In the genomic region with DNA sequence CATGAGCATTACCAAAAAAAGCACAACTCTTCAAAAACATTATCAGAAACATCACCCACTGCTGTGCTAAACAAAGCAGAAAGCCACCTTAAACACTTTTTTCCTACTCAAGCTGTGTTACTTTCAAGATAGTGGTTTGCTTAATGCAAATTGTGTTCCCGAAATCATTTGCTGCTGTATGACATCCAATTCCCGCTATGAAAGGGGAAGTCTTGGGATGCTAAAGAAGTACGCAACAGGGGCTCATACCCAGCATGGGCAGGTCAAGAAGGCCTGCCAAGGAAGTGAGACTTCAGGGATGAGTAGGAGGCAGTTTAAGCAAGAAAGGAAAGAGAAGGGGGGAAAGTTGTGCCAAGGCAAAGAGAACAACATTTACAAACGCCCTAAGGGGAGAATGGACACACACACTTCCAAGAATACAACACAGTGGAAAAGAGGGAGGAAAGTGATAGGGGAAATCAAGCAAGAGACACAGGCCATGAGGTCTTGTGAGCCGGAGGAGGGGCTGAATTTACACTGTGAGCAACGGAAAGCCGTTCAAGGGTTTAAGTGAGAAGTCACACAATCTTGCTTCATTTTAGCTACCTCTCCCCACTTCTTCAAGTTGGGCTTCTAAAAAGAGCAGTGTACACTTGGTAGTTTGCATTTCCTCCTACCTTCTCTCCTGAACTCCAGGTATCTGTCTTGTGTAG, we compare ENCODE assay signal across 11 cellular contexts. TPM values are rescaled to one million over a fixed set of nuclear protein-coding genes. Genes with fewer than 3 reads are reported as not detected.
DNase-seq lines count a peak whose midpoint lies in the region; ATAC-seq and TF ChIP-seq lines count a peak whose summit lies in the region.
"Had no signal": no experiment of that assay in that cellular context is flagged by ENCODE, and none has a peak within 500 bp of the region (broad histone marks: within the 10 kb centered on the region; RNA-seq: fewer than 3 reads in every experiment).

No MANE protein-coding gene starts in this region.

- CTCF ChIA-PET in mammary epithelial cell (lab: Charles Lee; ENCODE audit: low non-redundant PET): no interaction called here

- peaks cover 13% of the 10 kb centered on the region for H3K4me1 ChIP-seq in mammary epithelial cell (ENCODE audit: insufficient read depth, low read length)

- H3K36me3 ChIP-seq in mammary epithelial cell (ENCODE audit: insufficient read depth, low read length): no peaks in the 10 kb centered on the region
- H3K36me3 ChIP-seq: HAP-1 had no signal

- no peak for ATAC-seq in GM18505 (IDR thresholded peaks at IDR 0.05; ENCODE audit: unreplicated experiment)
- ATAC-seq: Right ventricle myocardium inferior had no signal

- H3K4me2 ChIP-seq in mammary epithelial cell (ENCODE audit: insufficient read depth, low read depth, low read length): peak overlapping the region; percentile 3

- no peak overlapping the region for H3K27ac ChIP-seq in mammary epithelial cell (ENCODE audit: insufficient read depth, low read depth, low read length)

- TF ChIP-seq POLR2A in GM18505 (IDR thresholded peaks at IDR 0.05; ENCODE audit: borderline replicate concordance, extremely low read depth, insufficient read depth, insufficient read length) (peak; percentile 31), NB4 (IDR thresholded peaks at IDR 0.05; ENCODE audit: extremely low read depth, insufficient read length) (no peak)

- WGBS in mammary epithelial cell (ENCODE audit: low coverage, missing lambda C conversion rate): 8% methylated on average over 6 of the region's 7 CpGs

- H3K79me2 ChIP-seq in mammary epithelial cell (ENCODE audit: insufficient read depth, low read length): peaks cover 87% of the 10 kb centered on the region

- no peak overlapping the region for H2AFZ ChIP-seq in mammary epithelial cell (ENCODE audit: low read depth, low read length)

- no peak overlapping the region for H3K9ac ChIP-seq in mammary epithelial cell (ENCODE audit: insufficient read depth, low read length)

- in situ Hi-C loops in mammary epithelial cell (cut with MboI; ENCODE audit: low sequenced_read_pairs in 2 of 2): no loop called here

- dilution Hi-C loops in mammary epithelial cell (cut with HindIII; ENCODE audit: low sequenced_read_pairs): no loop called here

- peak overlapping the region; percentile 32 for H3K4me3 ChIP-seq in NB4 (ENCODE audit: low read depth, low read length)
- no peak overlapping the region for H3K4me3 ChIP-seq in mammary epithelial cell (replicated peaks in 1 of 3; ENCODE audit: insufficient read depth in 1 of 3, low read depth in 2 of 3, low read length in 3 of 3)
- H3K4me3 ChIP-seq: HAP-1 had no signal

- H3K9me3 ChIP-seq in mammary epithelial cell (replicated peaks; ENCODE audit: insufficient read depth, low read length): no peaks in the 10 kb centered on the region
- H3K9me3 ChIP-seq: HAP-1 had no signal

- peak; percentile 56 for DNase-seq in NB4 (ENCODE audit: low read depth)
- DNase-seq in mammary epithelial cell: no peak
- DNase-seq in pons (ENCODE audit: low spot score): peak; percentile 49
- DNase-seq in cortex of kidney (lab: John Stamatoyannopoulos, UW): no peak
- no peak for DNase-seq in activated effector memory CD4-positive, alpha-beta T cell treated with anti-CD3 and anti-CD28 coated beads, Interleukin-2, amount 50 U/mL, for 16 hours
- DNase-seq in NCI-H748 treated with DMSO at 0.1 percent for 48 hours (lab: John Stamatoyannopoulos, UW): no peak
- DNase-seq: mesenchymal stem cell; stimulated activated CD4-positive, alpha-beta T cell treated with anti-CD3 and anti-CD28 coated beads, Interleukin-4, amount 100 ng/mL, for 24 hours had no signal

- BruUV-seq in mammary epithelial cell (replicated peaks; lab: Mats Ljungman, UMichigan): no TSS peak

- H4K20me1 ChIP-seq in mammary epithelial cell (ENCODE audit: insufficient read depth, low read length): no peaks in the 10 kb centered on the region

- no peaks in the 10 kb centered on the region for H3K27me3 ChIP-seq in mammary epithelial cell (ENCODE audit: insufficient read depth, low read length)

- intact Hi-C loops in mammary epithelial cell (cut with micrococcal nuclease): loop anchor here (5.0 kb wide), 1 partner anchor 67 kb away; a partner anchor contains a TSS

- TF ChIP-seq CTCF in NB4 (IDR thresholded peaks at IDR 0.05; ENCODE audit: low read depth, low read length): no peak
- TF ChIP-seq CTCF in mammary epithelial cell (conservative IDR thresholded peaks at IDR 0.05 in 1 of 2, IDR thresholded peaks at IDR 0.05 in 1 of 2; ENCODE audit: extremely low read depth in 1 of 2, insufficient read depth in 1 of 2, low read depth in 1 of 2, low read length in 2 of 2): no peak

RNA-seq across cellular contexts. Expression of a gene that starts 4.1 kb away (rescaled TPM):
- 10 to 100 TPM; 25.3 to 47.0 TPM for total RNA-seq in mammary epithelial cell
- 18.6 TPM for polyA plus RNA-seq in mammary epithelial cell
- polyA minus RNA-seq in mammary epithelial cell: 15.6 TPM

Comparison
In these comparisons a context has a peak if more than half of its experiments do, and no peak if none do; other contexts are left out.
1. DNase-seq: peak in NB4 (single experiment) and pons (single experiment); none in mammary epithelial cell (single experiment), cortex of kidney (single experiment), activated effector memory CD4-positive, alpha-beta T cell treated with anti-CD3 and anti-CD28 coated beads, Interleukin-2, amount 50 U/mL, for 16 hours (single experiment) and NCI-H748 treated with DMSO at 0.1 percent for 48 hours (single experiment).